ENCODE assay signal across 30 cellular contexts in genomic region chrX:127276326-127276725, GRCh38.
"Had no signal": no experiment of that assay in that cellular context is flagged by ENCODE, and none has a peak within 500 bp of the region (broad histone marks: within the 10 kb centered on the region; RNA-seq: fewer than 3 reads in every experiment).

No MANE protein-coding gene starts in this region.

- H3K4me3 ChIP-seq: neural progenitor cell, ovary, psoas muscle, skin epidermis, smooth muscle cell, spleen, suprapubic skin, testis, tibial artery, transverse colon, upper lobe of right lung, uterus had no signal

- DNase-seq: naive thymus-derived CD8-positive, alpha-beta T cell; nephron progenitor cell; occipital lobe; ovary; posterior cingulate gyrus; psoas muscle; right cardiac atrium; spleen; stimulated activated CD4-positive, alpha-beta T cell treated with anti-CD3 and anti-CD28 coated beads, Interleukin-12 subunit alpha, Interleukin-12 subunit beta, amount 100 ng/mL, for 4 hours; stimulated activated CD4-positive, alpha-beta T cell treated with anti-CD3 and anti-CD28 coated beads, Interleukin-1b, Interleukin-23, amount 100 ng/mL, for 48 hours; stimulated activated CD4-positive, alpha-beta T cell treated with anti-CD3 and anti-CD28 coated beads, Interleukin-4, amount 100 ng/mL, for 1 hour; stimulated activated CD4-positive, alpha-beta T cell treated with anti-CD3 and anti-CD28 coated beads, Interleukin-4, amount 100 ng/mL, for 4 hours; stimulated activated CD8-positive, alpha-beta memory T cell treated with anti-CD3 and anti-CD28 coated beads, Interleukin-4, amount 100 ng/mL, for 48 hours; stimulated activated naive CD4-positive, alpha-beta T cell; stimulated activated naive CD8-positive, alpha-beta T cell treated with anti-CD3 and anti-CD28 coated beads, Interleukin-15, amount 100 ng/mL, for 72 hours; stimulated activated naive CD8-positive, alpha-beta T cell treated with anti-CD3 and anti-CD28 coated beads, Interleukin-15, Interleukin-2, amounts not matched to agents 100 U/mL and 50 U/mL, for 24 hours; substantia nigra; testis; tibial artery; transverse colon; upper lobe of right lung; uterus had no signal

- H2AFZ ChIP-seq: neural progenitor cell, parathyroid adenoma had no signal

- H3K9me3 ChIP-seq: ovary, psoas muscle, spleen, suprapubic skin, testis, tibial artery, transverse colon, upper lobe of right lung, uterus had no signal

- H3K9ac ChIP-seq: neural progenitor cell, parathyroid adenoma had no signal

- H3K79me2 ChIP-seq: parathyroid adenoma had no signal

- H3K27ac ChIP-seq: neural progenitor cell, ovary, parathyroid adenoma, psoas muscle, skin epidermis, spleen, suprapubic skin, testis, tibial artery, transverse colon, upper lobe of right lung, uterus had no signal

- H3K4me2 ChIP-seq: neural progenitor cell, smooth muscle cell had no signal

- H3K36me3 ChIP-seq: neural progenitor cell, ovary, spleen, suprapubic skin, tibial artery, transverse colon, upper lobe of right lung, uterus had no signal

- H3K4me1 ChIP-seq: neural progenitor cell, parathyroid adenoma, psoas muscle, spleen, suprapubic skin, testis, tibial artery, transverse colon, upper lobe of right lung, uterus had no signal

- ATAC-seq: naive thymus-derived CD8-positive, alpha-beta T cell; natural killer cell treated with Interleukin-12 subunit alpha and Interleukin-12 subunit beta and Interleukin-15 and Interleukin-18, amount 100 ng/mL, for 72 hours; psoas muscle; right cardiac atrium; sciatic nerve; stimulated activated memory B cell treated with anti-CD40 and anti-IgM and Interleukin-4, amounts not matched to agents 10 μg/mL and 1 μg/mL and 100 μg/mL, for 72 hours; stimulated activated naive CD8-positive, alpha-beta T cell treated with anti-CD3 and anti-CD28 coated beads, Interleukin-15, amount 100 ng/mL, for 72 hours; stimulated activated naive CD8-positive, alpha-beta T cell treated with anti-CD3 and anti-CD28 coated beads, Interleukin-15, Interleukin-2, amounts not matched to agents 100 U/mL and 50 U/mL, for 24 hours; upper lobe of right lung had no signal

- H3K27me3 ChIP-seq: neural progenitor cell, ovary, spleen, suprapubic skin, testis, tibial artery, transverse colon, upper lobe of right lung, uterus had no signal
